ENCODE assay signal across 8 cellular contexts in the genomic region with DNA sequence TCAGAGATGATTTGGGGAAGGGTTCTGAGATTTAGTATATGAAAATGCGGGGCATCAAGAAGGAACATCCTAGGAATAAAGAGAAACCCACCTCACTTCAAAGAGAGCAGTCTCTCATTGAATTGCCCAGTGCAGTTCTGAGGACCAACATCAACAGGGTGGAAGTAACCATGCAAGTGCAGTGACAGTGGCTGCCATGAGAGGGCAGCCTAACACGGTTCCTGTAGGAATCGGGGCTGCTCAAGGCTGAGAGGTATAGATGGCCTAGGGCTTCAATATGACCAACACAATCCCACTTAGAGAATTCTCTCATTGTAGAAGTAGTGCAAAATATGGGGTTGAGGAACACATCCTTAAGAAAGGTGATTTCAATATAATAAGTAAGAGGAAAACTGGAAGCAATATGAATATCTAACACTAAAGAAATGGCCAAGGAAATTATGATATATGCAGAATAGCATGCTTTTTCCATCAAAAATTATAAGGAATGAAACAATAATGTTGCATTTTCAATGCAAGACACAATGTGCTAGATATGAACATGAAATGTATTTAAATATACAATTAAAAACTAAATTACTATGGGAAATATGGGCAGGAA. TPM values are rescaled to one million over a fixed set of nuclear protein-coding genes. Genes with fewer than 3 reads are reported as not detected.
DNase-seq lines count a peak whose midpoint lies in the region; ATAC-seq, FAIRE-seq and TF ChIP-seq lines count a peak whose summit lies in the region.

No MANE protein-coding gene starts in this region.

- H3K4me3 ChIP-seq in GM12864 (ENCODE audit: low read depth, low read length) (no peak overlapping the region), KMS-11 (IDR thresholded peaks at IDR 0.05; ENCODE audit: insufficient read depth, low read depth, low read length) (no peak overlapping the region), astrocyte (ENCODE audit: insufficient read depth, low read depth, low read length) (no peak overlapping the region), spleen (no peak overlapping the region)

- TF ChIP-seq CTCF in GM12864 (IDR thresholded peaks at IDR 0.05; ENCODE audit: low read depth, low read length, missing control alignments) (peak; percentile 93), KMS-11 (conservative IDR thresholded peaks at IDR 0.05; ENCODE audit: low read depth, low read length) (peak; percentile 77), astrocyte (IDR thresholded peaks at IDR 0.05; ENCODE audit: insufficient read depth, low read depth, low read length) (peak; percentile 86), spleen (IDR thresholded peaks at IDR 0.05 in 8 of 11, conservative IDR thresholded peaks at IDR 0.05 in 3 of 11) (peak; percentile 68 to 91 (median 79))

- no peaks in the 10 kb centered on the region for H3K36me3 Mint-ChIP-seq in astrocyte (ENCODE audit: low read depth, unreplicated experiment)

- no peaks in the 10 kb centered on the region for H3K9me3 Mint-ChIP-seq in astrocyte (ENCODE audit: unreplicated experiment)

- H3K36me3 ChIP-seq in KMS-11 (ENCODE audit: insufficient read depth) (no peaks in the 10 kb centered on the region), astrocyte (ENCODE audit: insufficient read depth, low read length) (no peaks in the 10 kb centered on the region), spleen (no peaks in the 10 kb centered on the region)

- H3K4me1 Mint-ChIP-seq in astrocyte (ENCODE audit: low read depth, unreplicated experiment), result peaks cover 1% of the 10 kb centered on the region

- no peak overlapping the region for H3K4me3 Mint-ChIP-seq in astrocyte (ENCODE audit: unreplicated experiment)

- FAIRE-seq in astrocyte (lab: Jason Lieb, UNC), result peak; percentile 59

- H3K4me2 ChIP-seq in KMS-11 (no peak overlapping the region), astrocyte (ENCODE audit: low read length) (no peak overlapping the region)

- DNase-seq in GM12864 (ENCODE audit: low read depth) (peak; percentile 5), SW480 (ENCODE audit: low spot score) (peak; percentile 59), astrocyte (ENCODE audit: low read depth) (peak; percentile 9), hippocampal formation (lab: John Stamatoyannopoulos, UW) (peak; percentile 9 to 39), spleen (peak; percentile 84)

- H3K9me3 ChIP-seq in astrocyte (ENCODE audit: insufficient read depth, low read depth, low read length) (no peaks in the 10 kb centered on the region), spleen (no peaks in the 10 kb centered on the region)

- intact Hi-C loops in spleen (cut with DNase I; ENCODE audit: low total_unique reads), result loop anchor here (2.0 to 5.0 kb wide), 3 partner anchors 175 to 388 kb away; no protein-coding TSS in a partner anchor

- peak; percentile 85 for ATAC-seq in GM21786 (IDR thresholded peaks at IDR 0.05; ENCODE audit: unreplicated experiment)
- ATAC-seq in GM21737 (IDR thresholded peaks at IDR 0.05; ENCODE audit: unreplicated experiment), result no peak

- no peak for TF ChIP-seq POLR2A in spleen (IDR thresholded peaks at IDR 0.05)

- H2AFZ ChIP-seq in KMS-11 (ENCODE audit: low read depth) (peak overlapping the region; percentile 22; the same call in 1 of the 2 replicates), astrocyte (ENCODE audit: low read depth, low read length) (no peak overlapping the region)

- H3K27ac ChIP-seq in KMS-11 (no peak overlapping the region), astrocyte (ENCODE audit: low read depth, low read length) (no peak overlapping the region), spleen (no peak overlapping the region)

- 0 to 4% (median 2%) methylated on average over 3 of the region's 3 CpGs for WGBS in spleen, 5 donors

- H3K27me3 Mint-ChIP-seq in astrocyte (ENCODE audit: low read depth, unreplicated experiment), result peaks cover 22% of the 10 kb centered on the region

- H3K9ac ChIP-seq in KMS-11, result no peak overlapping the region
- H3K9ac ChIP-seq in astrocyte (ENCODE audit: low read length), result no peak overlapping the region

- H3K79me2 ChIP-seq in KMS-11 (ENCODE audit: insufficient read depth, low read depth) (no peaks in the 10 kb centered on the region), astrocyte (ENCODE audit: insufficient read depth, low read length) (no peaks in the 10 kb centered on the region)

- no peaks in the 10 kb centered on the region for H3K4me1 ChIP-seq in KMS-11 (ENCODE audit: low read depth, poor library complexity, severe bottlenecking)
- H3K4me1 ChIP-seq in astrocyte (ENCODE audit: insufficient read depth, low read length), result no peaks in the 10 kb centered on the region
- peaks cover 0 to under 1% (median 0%) of the 10 kb centered on the region in 6 donors for H3K4me1 ChIP-seq in spleen

- no peaks in the 10 kb centered on the region for H3K27me3 ChIP-seq in KMS-11 (ENCODE audit: insufficient read depth, low read depth)
- peaks cover 4% of the 10 kb centered on the region for H3K27me3 ChIP-seq in astrocyte (ENCODE audit: insufficient read depth, low read length)
- peaks cover 0 to 18% (median 0%) of the 10 kb centered on the region in 7 donors for H3K27me3 ChIP-seq in spleen (replicated peaks in 1 of 7)

- no peak overlapping the region for H3K27ac Mint-ChIP-seq in astrocyte (ENCODE audit: unreplicated experiment)

- no peaks in the 10 kb centered on the region for H4K20me1 ChIP-seq in KMS-11 (ENCODE audit: insufficient read depth)
- H4K20me1 ChIP-seq in astrocyte (ENCODE audit: insufficient read depth, low read length), result no peaks in the 10 kb centered on the region

RNA-seq across cellular contexts. Expression of gene ARRDC4, which starts 51.1 kb away (rescaled TPM):
- total RNA-seq in astrocyte (30.4 and 42.4 TPM in 2 replicates), spleen (10 to 100 TPM; 11.7 to 24.2 (median 17.5) TPM)
- 10 to 100 TPM in 1 of 3 donors, 1 to 10 TPM in 2; 7.7 to 13.2 (median 9.5) TPM for polyA plus RNA-seq in spleen

Comparison
In these comparisons a context has a peak if more than half of its experiments do, and no peak if none do; other contexts are left out.
1. DNase-seq: peak in every context shown above with its lines; median percentile 84 in spleen; 59 in SW480; 24 in hippocampal formation; 9 in astrocyte; 5 in GM12864.